In the genomic region with DNA sequence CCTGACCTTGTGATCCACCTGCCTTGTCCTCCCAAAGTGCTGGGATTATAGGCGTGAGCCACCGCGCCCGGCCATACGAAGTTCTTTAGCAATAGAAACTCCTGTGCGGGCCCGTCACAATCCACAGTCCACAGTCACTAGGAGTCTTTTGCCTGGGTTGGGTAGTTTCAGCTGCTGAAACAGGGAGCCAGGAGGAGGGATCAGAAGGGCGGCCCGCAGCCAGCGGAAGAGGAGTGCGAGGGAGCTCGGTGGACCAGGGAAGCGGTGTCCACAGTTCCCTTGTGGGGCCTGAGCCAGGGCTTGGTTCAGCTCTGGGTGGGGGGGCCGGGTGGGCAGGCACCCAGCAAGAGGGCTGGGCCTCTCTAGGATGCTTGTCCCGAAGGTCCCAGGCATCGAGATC, we compare ENCODE assay signal across 23 cellular contexts. TPM values are rescaled to one million over a fixed set of nuclear protein-coding genes. Genes with fewer than 3 reads are reported as not detected.
A peak's percentile ranks its signal among the peaks of the same experiment; 100 is the strongest.
DNase-seq lines count a peak whose midpoint lies in the region; ATAC-seq, FAIRE-seq and TF ChIP-seq lines count a peak whose summit lies in the region.
"Had no signal": no experiment of that assay in that cellular context is flagged by ENCODE, and none has a peak within 500 bp of the region (broad histone marks: within the 10 kb centered on the region; RNA-seq: fewer than 3 reads in every experiment).

No MANE protein-coding gene starts in this region.

- no peak for FAIRE-seq in keratinocyte (lab: Jason Lieb, UNC)
- FAIRE-seq: A549 had no signal

- H3K9me1 ChIP-seq in keratinocyte (ENCODE audit: control insufficient read depth, extremely low read depth, insufficient read depth, low read length) = no peaks in the 10 kb centered on the region

- H4K20me1 ChIP-seq in keratinocyte (ENCODE audit: control insufficient read depth, extremely low read depth, insufficient read depth, low read length) = no peaks in the 10 kb centered on the region

- POLR2A ChIA-PET in MCF 10A (lab: Yijun Ruan, JAX) = interaction anchor here (0.6 to 9.8 kb wide), 7 partner anchors 10 to 190 kb away, joined by 3 to 219 read pairs (median 13); partner anchors contain the start of genes CDC42, HSPG2 and USP48

- peaks cover 18% of the 10 kb centered on the region for H3K4me1 Mint-ChIP-seq in MCF 10A (ENCODE audit: insufficient read depth, unreplicated experiment)

- no peak for DNase-seq in breast epithelium (ENCODE audit: low spot score in 2 of 2)
- DNase-seq in MCF 10A (ENCODE audit: unreplicated experiment) = no peak
- no peak for DNase-seq in keratinocyte (ENCODE audit: low read depth, low spot score)
- DNase-seq in sigmoid colon = peak; percentile 88
- peak in 1 of 2 donors; percentile 76 for DNase-seq in aorta
- DNase-seq in T-helper 2 cell = no peak
- no peak for DNase-seq in Ammon's horn (ENCODE audit: low spot score)
- no peak for DNase-seq in RPMI8226
- DNase-seq: activated CD4-positive, alpha-beta T cell treated with anti-CD3 and anti-CD28 coated beads, Interleukin-2, amount 10 ng/mL, durations not matched to agents 7 days and 5 days; NCI-H82; retina; stimulated activated CD4-positive, alpha-beta T cell treated with anti-CD3 and anti-CD28 coated beads, Interleukin-1b, Interleukin-23, amount 100 ng/mL, for 48 hours had no signal

- ATAC-seq in aorta (ENCODE audit: low FRiP score) = peak; percentile 77
- ATAC-seq: A549; natural killer cell treated with Interleukin-12 subunit alpha and Interleukin-12 subunit beta and Interleukin-15 and Interleukin-18, amount 100 ng/mL, for 72 hours; Panc1 had no signal

- no peak for TF ChIP-seq EP300 in sigmoid colon (IDR thresholded peaks at IDR 0.05)

- BruUV-seq in MCF 10A (replicated peaks; lab: Mats Ljungman, UMichigan) = no TSS peak

- H3K27me3 ChIP-seq in breast epithelium (no peaks in the 10 kb centered on the region), keratinocyte (ENCODE audit: control insufficient read depth, extremely low read depth, insufficient read depth, low read length) (no peaks in the 10 kb centered on the region), sigmoid colon (no peaks in the 10 kb centered on the region), aorta (ENCODE audit: control insufficient read depth in 1 of 2, insufficient read depth in 2 of 2, low read length in 1 of 2) (no peaks in the 10 kb centered on the region)

- no peak for TF ChIP-seq POLR2A in breast epithelium (IDR thresholded peaks at IDR 0.05)
- TF ChIP-seq POLR2A in sigmoid colon (IDR thresholded peaks at IDR 0.05) = no peak

- H3K27ac Mint-ChIP-seq in MCF 10A (ENCODE audit: low read depth, unreplicated experiment) = no peak overlapping the region
- H3K27ac Mint-ChIP-seq: activated CD4-positive, alpha-beta T cell treated with anti-CD3 and anti-CD28 coated beads, Interleukin-2, amount 10 ng/mL, durations not matched to agents 7 days and 5 days; natural killer cell treated with Interleukin-12 subunit alpha and Interleukin-12 subunit beta and Interleukin-15 and Interleukin-18, amount 100 ng/mL, for 72 hours had no signal

- H3K27ac ChIP-seq in breast epithelium (peak overlapping the region; percentile 80 to 92), keratinocyte (ENCODE audit: control insufficient read depth, insufficient read depth, low read length) (peak overlapping the region; percentile 67), sigmoid colon (peak overlapping the region; percentile 60 to 78 (median 74)), aorta (ENCODE audit: low read depth in 1 of 2, low read length in 2 of 2) (peak overlapping the region in 1 of 2 donors; percentile 31)

- intact Hi-C loops in breast epithelium (cut with DNase I; ENCODE audit: low total_unique reads) (no loop called here), MCF 10A (cut with micrococcal nuclease) (loop anchor here (10.0 kb wide), 1 partner anchor 90 kb away; no protein-coding TSS in a partner anchor), sigmoid colon (cut with DNase I) (no loop called here), aorta (cut with DNase I) (no loop called here)

- CTCF ChIA-PET in MCF 10A (lab: Yijun Ruan, JAX) = interaction anchor here (2.8 kb wide), 1 partner anchor 16 kb away, joined by 22 read pairs; the partner anchor contains the start of gene HSPG2

- dilution Hi-C loops in keratinocyte (cut with MboI; ENCODE audit: extremely low pct_ligation_motif_present, low sequenced_read_pairs) = no loop called here

- H3K79me2 ChIP-seq in keratinocyte (ENCODE audit: control insufficient read depth, insufficient read depth, low read length) = no peaks in the 10 kb centered on the region

- H3K27me3 Mint-ChIP-seq in MCF 10A (ENCODE audit: insufficient read depth, unreplicated experiment) = no peaks in the 10 kb centered on the region
- H3K27me3 Mint-ChIP-seq: activated CD4-positive, alpha-beta T cell treated with anti-CD3 and anti-CD28 coated beads, Interleukin-2, amount 10 ng/mL, durations not matched to agents 7 days and 5 days had no signal

- H3K4me1 ChIP-seq in breast epithelium (peaks cover 4 to 15% of the 10 kb centered on the region in 2 donors), keratinocyte (ENCODE audit: control insufficient read depth, extremely low read depth, insufficient read depth, low read length) (peaks cover 28% of the 10 kb centered on the region), sigmoid colon (peaks cover 0 to 25% (median 22%) of the 10 kb centered on the region in 4 donors), aorta (ENCODE audit: control insufficient read depth in 1 of 2, insufficient read depth in 2 of 2, low read length in 2 of 2) (no peaks in the 10 kb centered on the region)

- H3K36me3 ChIP-seq in breast epithelium (no peaks in the 10 kb centered on the region), keratinocyte (ENCODE audit: control insufficient read depth in 2 of 2, extremely low read depth in 1 of 2, insufficient read depth in 2 of 2, low read length in 2 of 2) (no peaks in the 10 kb centered on the region), sigmoid colon (no peaks in the 10 kb centered on the region), aorta (ENCODE audit: control insufficient read depth in 1 of 2, insufficient read depth in 2 of 2, low read length in 1 of 2) (no peaks in the 10 kb centered on the region)

- H3K4me3 ChIP-seq in breast epithelium (no peak overlapping the region), keratinocyte (ENCODE audit: control insufficient read depth in 2 of 3, extremely low read depth in 1 of 3, insufficient read depth in 2 of 3, low read depth in 1 of 3, low read length in 3 of 3) (no peak overlapping the region), sigmoid colon (no peak overlapping the region), aorta (ENCODE audit: low read length in 2 of 2) (no peak overlapping the region)
- H3K4me3 ChIP-seq: A549 had no signal

- TF ChIP-seq CTCF in breast epithelium (IDR thresholded peaks at IDR 0.05) (no peak), MCF 10A (IDR thresholded peaks at IDR 0.05; ENCODE audit: unreplicated experiment) (no peak), keratinocyte (optimal IDR thresholded peaks at IDR 0.05 in 1 of 3, IDR thresholded peaks at IDR 0.05 in 1 of 3, conservative IDR thresholded peaks at IDR 0.05 in 1 of 3; ENCODE audit: extremely low read depth in 1 of 3, insufficient read depth in 2 of 3, low read length in 3 of 3) (no peak), sigmoid colon (IDR thresholded peaks at IDR 0.05) (no peak)

- H3K9me3 ChIP-seq in breast epithelium = no peaks in the 10 kb centered on the region
- no peaks in the 10 kb centered on the region for H3K9me3 ChIP-seq in keratinocyte (ENCODE audit: control insufficient read depth, low read depth, low read length)
- no peaks in the 10 kb centered on the region for H3K9me3 ChIP-seq in sigmoid colon
- no peaks in the 10 kb centered on the region for H3K9me3 ChIP-seq in aorta (ENCODE audit: control insufficient read depth, low read length)
- H3K9me3 ChIP-seq: A549 had no signal

- H3K36me3 Mint-ChIP-seq in MCF 10A (ENCODE audit: insufficient read depth, unreplicated experiment) = no peaks in the 10 kb centered on the region
- H3K36me3 Mint-ChIP-seq: brain; natural killer cell treated with Interleukin-12 subunit alpha and Interleukin-12 subunit beta and Interleukin-15 and Interleukin-18, amount 100 ng/mL, for 72 hours had no signal

- peak overlapping the region; percentile 61 for H3K9ac ChIP-seq in keratinocyte (ENCODE audit: control insufficient read depth, extremely low read depth, insufficient read depth, low read length)

- no peaks in the 10 kb centered on the region for H3K9me3 Mint-ChIP-seq in MCF 10A (ENCODE audit: unreplicated experiment)
- H3K9me3 Mint-ChIP-seq: activated CD4-positive, alpha-beta T cell treated with anti-CD3 and anti-CD28 coated beads, Interleukin-2, amount 10 ng/mL, durations not matched to agents 7 days and 5 days; natural killer cell treated with Interleukin-12 subunit alpha and Interleukin-12 subunit beta and Interleukin-15 and Interleukin-18, amount 100 ng/mL, for 72 hours had no signal

- peak overlapping the region; percentile 59 for H3K4me2 ChIP-seq in keratinocyte (ENCODE audit: control insufficient read depth, extremely low read depth, insufficient read depth, low read depth, low read length)
- H3K4me2 ChIP-seq: A549 had no signal

- peak overlapping the region; percentile 78 for H2AFZ ChIP-seq in keratinocyte (ENCODE audit: control insufficient read depth, low read length)

- 76 to 80% methylated on average over 16 of the region's 16 CpGs for WGBS in sigmoid colon, 2 donors
- WGBS in aorta, 2 donors = 55 to 70% methylated on average over 16 of the region's 16 CpGs

- H3K4me3 Mint-ChIP-seq in MCF 10A (ENCODE audit: unreplicated experiment) = no peak overlapping the region
- H3K4me3 Mint-ChIP-seq: activated CD4-positive, alpha-beta T cell treated with anti-CD3 and anti-CD28 coated beads, Interleukin-2, amount 10 ng/mL, durations not matched to agents 7 days and 5 days; brain; natural killer cell treated with Interleukin-12 subunit alpha and Interleukin-12 subunit beta and Interleukin-15 and Interleukin-18, amount 100 ng/mL, for 72 hours had no signal

RNA-seq across cellular contexts. Expression of gene HSPG2, which starts 17.9 kb away (rescaled TPM):
- total RNA-seq in breast epithelium = 100 to 1,000 TPM in 1 of 3 donors, 10 to 100 TPM in 2; 48.3 to 219 (median 95.0) TPM
- 51.2 and 58.9 TPM in 2 replicates for total RNA-seq in MCF 10A (2022)
- 9.0 to 20.7 TPM (median 17.0 TPM) in 3 replicates for polyA plus RNA-seq in keratinocyte
- 21.1 TPM for polyA plus RNA-seq in keratinocyte (2011; ENCODE audit: low read depth)
- polyA plus RNA-seq in keratinocyte (2011; cell fraction: cytosol; rRNA removed) = 6.1 and 17.2 TPM in 2 replicates
- polyA plus RNA-seq in keratinocyte (2011; cell fraction: nucleus; rRNA removed) = 139 and 205 TPM in 2 replicates
- 22.9 and 70.8 TPM in 2 replicates for polyA plus RNA-seq in keratinocyte (2012; ENCODE audit: low replicate concordance)
- 66.2 to 184 TPM (median 72.6 TPM) in 3 replicates for polyA minus RNA-seq in keratinocyte
- 143 TPM for polyA minus RNA-seq in keratinocyte (2011; cell fraction: cytosol; rRNA and poly(A)+ RNA removed)
- 388 and 454 TPM in 2 replicates for polyA minus RNA-seq in keratinocyte (2011; cell fraction: nucleus; rRNA and poly(A)+ RNA removed)
- total RNA-seq in sigmoid colon = 100 to 1,000 TPM in 3 of 4 donors, 10 to 100 TPM in 1; 66.3 to 761 (median 213) TPM
- 100 to 1,000 TPM in 1 of 3 donors, 10 to 100 TPM in 1, 1 to 10 TPM in 1; 6.0 to 104 (median 10.4) TPM for polyA plus RNA-seq in sigmoid colon
- 1,000 to 10,000 TPM in 1 of 2 donors, 100 to 1,000 TPM in 1; 868 to 1,205 TPM for total RNA-seq in aorta
- 100 to 1,000 TPM in 1 of 2 donors, 10 to 100 TPM in 1; 49.1 to 268 TPM for polyA plus RNA-seq in aorta

RNA-seq across cellular contexts. Expression of gene CELA3B, which starts 21.8 kb away (rescaled TPM):
- total RNA-seq in breast epithelium = not detected
- total RNA-seq in MCF 10A (2022) = not detected in 2 replicates
- not detected in 3 replicates for polyA plus RNA-seq in keratinocyte
- not detected for polyA plus RNA-seq in keratinocyte (2011; ENCODE audit: low read depth)
- polyA plus RNA-seq in keratinocyte (2011; cell fraction: cytosol; rRNA removed) = not detected in 2 replicates
- not detected in 2 replicates for polyA plus RNA-seq in keratinocyte (2011; cell fraction: nucleus; rRNA removed)
- polyA plus RNA-seq in keratinocyte (2012; ENCODE audit: low replicate concordance) = not detected in 2 replicates
- not detected in 3 replicates for polyA minus RNA-seq in keratinocyte
- polyA minus RNA-seq in keratinocyte (2011; cell fraction: cytosol; rRNA and poly(A)+ RNA removed) = not detected
- polyA minus RNA-seq in keratinocyte (2011; cell fraction: nucleus; rRNA and poly(A)+ RNA removed) = not detected in 2 replicates
- total RNA-seq in sigmoid colon = not detected
- polyA plus RNA-seq in sigmoid colon = 1 to 10 TPM in 2 of 3 donors, under 1 TPM in 1; 0.20 to 6.9 (median 6.0) TPM
- total RNA-seq in aorta = 1 to 10 TPM; 1.0 to 1.8 TPM
- polyA plus RNA-seq in aorta = 1 to 10 TPM; 2.5 to 7.5 TPM
- total RNA-seq: activated CD4-positive, alpha-beta T cell treated with anti-CD3 and anti-CD28 coated beads, Interleukin-2, amount 10 ng/mL, durations not matched to agents 7 days and 5 days; epithelial cell of proximal tubule; G401; glomerular endothelial cell; H4; lower leg skin; M059J; natural killer cell treated with Interleukin-12 subunit alpha and Interleukin-12 subunit beta and Interleukin-15 and Interleukin-18, amount 100 ng/mL, for 72 hours had no signal
- polyA plus RNA-seq: A549 had no signal

RNA-seq across cellular contexts. Expression of gene CELA3A, which starts 46.4 kb away (rescaled TPM):
- total RNA-seq in breast epithelium (not detected), MCF 10A (2022) (not detected in 2 replicates), sigmoid colon (not detected), aorta (1 to 10 TPM; 5.0 to 5.2 TPM)
- polyA plus RNA-seq in keratinocyte (not detected in 3 replicates), sigmoid colon (10 to 100 TPM in 1 of 3 donors, 1 to 10 TPM in 1, under 1 TPM in 1; 0.54 to 13.8 (median 6.0) TPM), aorta (1 to 10 TPM; 8.5 to 9.5 TPM)
- polyA plus RNA-seq in keratinocyte (2011; ENCODE audit: low read depth) = not detected
- not detected in 2 replicates for polyA plus RNA-seq in keratinocyte (2011; cell fraction: cytosol; rRNA removed)
- polyA plus RNA-seq in keratinocyte (2011; cell fraction: nucleus; rRNA removed) = not detected in 2 replicates
- polyA plus RNA-seq in keratinocyte (2012; ENCODE audit: low replicate concordance) = not detected in 2 replicates
- not detected in 3 replicates for polyA minus RNA-seq in keratinocyte
- not detected for polyA minus RNA-seq in keratinocyte (2011; cell fraction: cytosol; rRNA and poly(A)+ RNA removed)
- not detected in 2 replicates for polyA minus RNA-seq in keratinocyte (2011; cell fraction: nucleus; rRNA and poly(A)+ RNA removed)
- total RNA-seq: activated CD4-positive, alpha-beta T cell treated with anti-CD3 and anti-CD28 coated beads, Interleukin-2, amount 10 ng/mL, durations not matched to agents 7 days and 5 days; dermis microvascular lymphatic vessel endothelial cell; epithelial cell of proximal tubule; G401; glomerular endothelial cell; H4; lower leg skin; M059J; natural killer cell treated with Interleukin-12 subunit alpha and Interleukin-12 subunit beta and Interleukin-15 and Interleukin-18, amount 100 ng/mL, for 72 hours had no signal
- polyA plus RNA-seq: A549 had no signal
